1 cellular context compared by ENCODE assay signal in the genomic region with DNA sequence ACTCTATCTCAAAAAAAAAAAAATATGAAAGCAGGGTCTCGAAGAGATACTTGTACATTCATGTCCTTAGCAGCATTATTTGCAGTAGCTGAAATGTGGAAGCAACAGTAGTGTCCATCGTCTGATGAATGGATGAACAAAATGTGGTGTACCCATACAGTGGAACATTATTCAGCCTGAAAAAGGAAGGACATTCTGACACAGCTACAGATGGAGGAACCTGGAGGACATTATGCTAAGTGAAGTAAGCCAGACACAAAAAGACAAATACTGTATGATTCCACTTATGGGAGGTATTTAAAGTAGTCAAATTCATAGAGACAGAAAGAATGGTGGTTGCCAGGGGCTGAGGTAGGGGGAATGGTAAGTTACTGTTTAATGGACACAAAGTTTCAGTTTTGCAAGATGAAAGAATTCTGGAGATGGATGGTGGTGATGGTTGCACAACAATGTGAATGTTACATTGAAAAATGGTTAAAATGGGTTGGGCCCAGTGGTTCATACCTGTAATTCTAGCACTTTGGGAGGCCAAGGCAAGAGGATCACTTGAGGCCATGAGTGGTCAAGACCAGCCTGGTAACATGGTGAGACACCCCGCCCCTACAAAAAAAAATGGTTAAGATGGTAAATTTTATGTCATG.
A peak's percentile ranks its signal among the peaks of the same experiment; 100 is the strongest.
TF ChIP-seq lines count a peak whose summit lies in the region.

No MANE protein-coding gene starts in this region.

TF ChIP-seq in IMR-90, 13 proteins besides CTCF, POLR2A, EP300 and RAD21:
- TF ChIP-seq MAFK (IDR thresholded peaks at IDR 0.05; ENCODE audit: low read depth, low read length) = no peak
- TF ChIP-seq RFX5 (IDR thresholded peaks at IDR 0.05; ENCODE audit: low read depth, low read length) = no peak
- TF ChIP-seq MXI1 (IDR thresholded peaks at IDR 0.05; ENCODE audit: borderline replicate concordance, low read depth, low read length) = no peak
- TF ChIP-seq NFE2L2 (IDR thresholded peaks at IDR 0.05; ENCODE audit: low read depth, low read length) = no peak
- peak; percentile 39; the same call in 1 of the 2 replicates for TF ChIP-seq CEBPB (IDR thresholded peaks at IDR 0.05; ENCODE audit: low read depth, low read length)
- TF ChIP-seq, protein P1, sequence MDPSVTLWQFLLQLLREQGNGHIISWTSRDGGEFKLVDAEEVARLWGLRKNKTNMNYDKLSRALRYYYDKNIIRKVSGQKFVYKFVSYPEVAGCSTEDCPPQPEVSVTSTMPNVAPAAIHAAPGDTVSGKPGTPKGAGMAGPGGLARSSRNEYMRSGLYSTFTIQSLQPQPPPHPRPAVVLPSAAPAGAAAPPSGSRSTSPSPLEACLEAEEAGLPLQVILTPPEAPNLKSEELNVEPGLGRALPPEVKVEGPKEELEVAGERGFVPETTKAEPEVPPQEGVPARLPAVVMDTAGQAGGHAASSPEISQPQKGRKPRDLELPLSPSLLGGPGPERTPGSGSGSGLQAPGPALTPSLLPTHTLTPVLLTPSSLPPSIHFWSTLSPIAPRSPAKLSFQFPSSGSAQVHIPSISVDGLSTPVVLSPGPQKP (IDR thresholded peaks at IDR 0.05; ENCODE audit: borderline replicate concordance, low read depth, low read length) = no peak
- no peak for TF ChIP-seq BHLHE40 (IDR thresholded peaks at IDR 0.05; ENCODE audit: low read depth, low read length)
